Comparison of ENCODE assay signal across 8 cellular contexts in the genomic region with DNA sequence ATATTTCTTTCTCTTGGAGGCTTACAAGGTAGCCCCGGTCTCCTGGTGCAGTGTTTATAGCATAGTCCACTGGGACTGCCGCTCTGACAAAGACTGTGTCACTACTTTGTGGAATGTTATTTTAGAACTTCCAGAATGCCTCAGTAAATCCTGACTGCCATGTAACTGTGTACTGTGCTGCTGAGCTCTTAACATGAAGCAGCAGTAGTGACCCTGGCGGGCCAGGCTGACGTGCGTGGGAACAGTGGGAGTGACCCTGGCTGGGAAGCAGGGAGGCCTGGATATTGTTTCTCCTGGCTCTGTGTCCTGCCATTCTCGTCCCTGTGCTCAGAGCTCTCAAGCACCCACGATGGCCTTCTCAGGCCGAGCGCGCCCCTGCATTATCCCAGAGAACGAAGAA.
DNase-seq lines count a peak whose midpoint lies in the region; ATAC-seq and TF ChIP-seq lines count a peak whose summit lies in the region.
"Not testable (repeated sequence)": the region's sequence is repeated elsewhere in the genome, so short reads cannot be mapped to it uniquely, and the experiment has no call there.

No MANE protein-coding gene starts in this region.

- ATAC-seq in RWPE2 (ENCODE audit: low read depth): peak; percentile 31
- peak; percentile 98 for ATAC-seq in right cardiac atrium

- H3K9me3 ChIP-seq in RWPE2 (ENCODE audit: severe bottlenecking); right cardiac atrium (ENCODE audit: control insufficient read depth, low read length); tibial artery: not testable (repeated sequence)

- DNase-seq in Daoy (ENCODE audit: low read depth) (peak; percentile 47), MCF 10A (ENCODE audit: unreplicated experiment) (peak; percentile 44), fibroblast of mammary gland (ENCODE audit: low read depth) (peak; percentile 85), right cardiac atrium (peak; percentile 82 to 92 (median 91)), midbrain (lab: John Stamatoyannopoulos, UW) (peak; percentile 21), tibial artery (peak; percentile 82 to 93)
- DNase-seq in RWPE2 (ENCODE audit: low spot score): not testable (repeated sequence)

- intact Hi-C loops in MCF 10A (cut with micrococcal nuclease); right cardiac atrium (cut with DNase I); tibial artery (cut with DNase I; ENCODE audit: low total_unique reads): not testable (repeated sequence)

- CTCF ChIA-PET in MCF 10A (lab: Yijun Ruan, JAX): not testable (repeated sequence)

- BruUV-seq in MCF 10A (replicated peaks; lab: Mats Ljungman, UMichigan): not testable (repeated sequence)

- H3K4me1 ChIP-seq in RWPE2 (ENCODE audit: insufficient read depth, poor library complexity, severe bottlenecking); right cardiac atrium (ENCODE audit: control insufficient read depth, insufficient read depth, low read length); rectal smooth muscle tissue (ENCODE audit: control insufficient read depth, insufficient read depth, low read length): not testable (repeated sequence)
- H3K4me1 ChIP-seq in tibial artery: peaks cover 0 to 12% (median 3%) of the 10 kb centered on the region in 4 donors

- 9% methylated on average over 8 of the region's 11 CpGs for WGBS in right cardiac atrium

- peak overlapping the region; percentile 92 for H3K27ac Mint-ChIP-seq in MCF 10A (ENCODE audit: low read depth, unreplicated experiment)

- not testable (repeated sequence) for H3K27me3 ChIP-seq in RWPE2 (ENCODE audit: insufficient read depth, poor library complexity, severe bottlenecking); right cardiac atrium (ENCODE audit: control insufficient read depth, insufficient read depth); rectal smooth muscle tissue (ENCODE audit: control insufficient read depth, insufficient read depth, low read length); tibial artery

- H3K4me1 Mint-ChIP-seq in MCF 10A (ENCODE audit: insufficient read depth, unreplicated experiment): peaks cover 19% of the 10 kb centered on the region

- H3K27ac ChIP-seq in RWPE2 (ENCODE audit: poor library complexity, severe bottlenecking) (peak overlapping the region; percentile 19), right cardiac atrium (ENCODE audit: low read length) (peak overlapping the region; percentile 6), rectal smooth muscle tissue (ENCODE audit: low read depth, low read length) (peak overlapping the region; percentile 61), tibial artery (peak overlapping the region; percentile 72 to 73)

- H3K27me3 Mint-ChIP-seq in MCF 10A (ENCODE audit: insufficient read depth, unreplicated experiment): not testable (repeated sequence)

- H3K4me3 ChIP-seq in RWPE2 (ENCODE audit: severe bottlenecking); right cardiac atrium (ENCODE audit: low read length); rectal smooth muscle tissue (ENCODE audit: low read length): not testable (repeated sequence)
- H3K4me3 ChIP-seq in fibroblast of mammary gland (ENCODE audit: control insufficient read depth, low read depth, low read length): peak overlapping the region; percentile 13
- H3K4me3 ChIP-seq in tibial artery: peak overlapping the region; percentile 33 to 36

- H3K36me3 Mint-ChIP-seq in MCF 10A (ENCODE audit: insufficient read depth, unreplicated experiment): peaks cover 12% of the 10 kb centered on the region

- not testable (repeated sequence) for H3K36me3 ChIP-seq in RWPE2 (ENCODE audit: low read depth); rectal smooth muscle tissue (ENCODE audit: control insufficient read depth, insufficient read depth, low read length); tibial artery

- not testable (repeated sequence) for H3K9ac ChIP-seq in rectal smooth muscle tissue (ENCODE audit: low read length)

- H3K9me3 Mint-ChIP-seq in MCF 10A (ENCODE audit: unreplicated experiment): not testable (repeated sequence)

- peak overlapping the region; percentile 68 for H3K4me3 Mint-ChIP-seq in MCF 10A (ENCODE audit: unreplicated experiment)

- POLR2A ChIA-PET in MCF 10A (lab: Yijun Ruan, JAX): not testable (repeated sequence)

- TF ChIP-seq CTCF in RWPE2 (IDR thresholded peaks at IDR 0.05; ENCODE audit: poor library complexity, severe bottlenecking); MCF 10A (IDR thresholded peaks at IDR 0.05; ENCODE audit: unreplicated experiment); fibroblast of mammary gland (conservative IDR thresholded peaks at IDR 0.05; ENCODE audit: control insufficient read depth, insufficient read depth, low read depth, low read length); tibial artery (IDR thresholded peaks at IDR 0.05): not testable (repeated sequence)

Comparison
In these comparisons a context has a peak if more than half of its experiments do, and no peak if none do; other contexts are left out.
1. H3K27ac ChIP-seq: peak in every context shown above with its lines; median percentile 72 in tibial artery; 61 in rectal smooth muscle tissue; 19 in RWPE2; 6 in right cardiac atrium.